Comparison of ENCODE assay signal across 18 cellular contexts in genomic region chr11:118005224-118006152, GRCh38. TPM values are rescaled to one million over a fixed set of nuclear protein-coding genes. Genes with fewer than 3 reads are reported as not detected.
DNase-seq lines count a peak whose midpoint lies in the region; ATAC-seq, FAIRE-seq and TF ChIP-seq lines count a peak whose summit lies in the region.
"Had no signal": no experiment of that assay in that cellular context is flagged by ENCODE, and none has a peak within 500 bp of the region (broad histone marks: within the 10 kb centered on the region; RNA-seq: fewer than 3 reads in every experiment).

No MANE protein-coding gene starts in this region.

- H3K27me3 Mint-ChIP-seq in activated T-cell treated with anti-CD3 and anti-CD28 coated beads, Interleukin-2, amount 50 U/mL, for 24 hours, result no peaks in the 10 kb centered on the region
- H3K27me3 Mint-ChIP-seq in osteocyte (ENCODE audit: unreplicated experiment), result peaks cover 5% of the 10 kb centered on the region

- H3K4me3 Mint-ChIP-seq in activated T-cell treated with anti-CD3 and anti-CD28 coated beads, Interleukin-2, amount 50 U/mL, for 24 hours, result no peak overlapping the region
- H3K4me3 Mint-ChIP-seq in osteocyte (ENCODE audit: unreplicated experiment), result no peak overlapping the region
- H3K4me3 Mint-ChIP-seq: WTC11 had no signal

- H3K9ac ChIP-seq in OCI-LY3 (ENCODE audit: low read length), result peak overlapping the region; percentile 97; the same call in 1 of the 2 replicates
- peak overlapping the region; percentile 12 to 26 for H3K9ac ChIP-seq in K562 (ENCODE audit: insufficient read depth in 1 of 2, low read depth in 2 of 2, low read length in 2 of 2)
- H3K9ac ChIP-seq: SK-N-SH had no signal

- POLR2A ChIA-PET in K562 (lab: Yijun Ruan, JAX), result interaction anchor here (0.6 to 1.6 kb wide), 4 partner anchors 10 to 483 kb away, joined by 3 to 4 read pairs (median 3); no protein-coding TSS in a partner anchor

- H3K4me3 ChIP-seq in OCI-LY3 (ENCODE audit: low read length), result no peak overlapping the region
- H3K4me3 ChIP-seq in K562, result no peak overlapping the region
- H3K4me3 ChIP-seq in HAP-1, result no peak overlapping the region
- H3K4me3 ChIP-seq: gastrocnemius medialis, lower lobe of right lung had no signal

- H3K36me3 ChIP-seq in OCI-LY3 (replicated peaks; ENCODE audit: low read depth, low read length) (peaks cover 37% of the 10 kb centered on the region), K562 (ENCODE audit: control insufficient read depth, insufficient read depth, low read length) (no peaks in the 10 kb centered on the region; the same call in 2 of the 3 replicates), HAP-1 (replicated peaks) (no peaks in the 10 kb centered on the region)
- H3K36me3 ChIP-seq: gastrocnemius medialis, lower lobe of right lung had no signal

- H3K27ac Mint-ChIP-seq in activated T-cell treated with anti-CD3 and anti-CD28 coated beads, Interleukin-2, amount 50 U/mL, for 24 hours, result peak overlapping the region; percentile 99
- no peak overlapping the region for H3K27ac Mint-ChIP-seq in osteocyte (ENCODE audit: unreplicated experiment)
- H3K27ac Mint-ChIP-seq: WTC11 had no signal

- H4K20me1 ChIP-seq in OCI-LY3 (ENCODE audit: insufficient read depth, low read length), result no peaks in the 10 kb centered on the region
- H4K20me1 ChIP-seq in K562 (replicated peaks; ENCODE audit: control insufficient read depth, insufficient read depth, low read length), result no peaks in the 10 kb centered on the region

- 48% methylated on average over 12 of the region's 12 CpGs for WGBS in K562 (ENCODE audit: insufficient coverage, low coverage, missing lambda C conversion rate)

- in situ Hi-C loops in K562 (cut with MboI) (no loop called here), HAP-1 (cut with MboI; ENCODE audit: low sequenced_read_pairs) (no loop called here)

- no TSS peak for BruUV-seq in K562 (replicated peaks; lab: Mats Ljungman, UMichigan)

- H3K9me3 Mint-ChIP-seq in activated T-cell treated with anti-CD3 and anti-CD28 coated beads, Interleukin-2, amount 50 U/mL, for 24 hours, result peaks cover 9% of the 10 kb centered on the region
- peaks cover 3% of the 10 kb centered on the region for H3K9me3 Mint-ChIP-seq in osteocyte (ENCODE audit: unreplicated experiment)

- H3K36me3 Mint-ChIP-seq in activated T-cell treated with anti-CD3 and anti-CD28 coated beads, Interleukin-2, amount 50 U/mL, for 24 hours (ENCODE audit: low read depth), result peaks cover 25% of the 10 kb centered on the region
- H3K36me3 Mint-ChIP-seq in osteocyte (ENCODE audit: unreplicated experiment), result no peaks in the 10 kb centered on the region
- H3K36me3 Mint-ChIP-seq: WTC11 had no signal

- intact Hi-C loops in K562 (cut with micrococcal nuclease), result loop anchor here (2.0 kb wide), 1 partner anchor 47 kb away; no protein-coding TSS in a partner anchor

- H3K4me1 Mint-ChIP-seq in activated T-cell treated with anti-CD3 and anti-CD28 coated beads, Interleukin-2, amount 50 U/mL, for 24 hours (ENCODE audit: low read depth), result peaks cover 100% of the 10 kb centered on the region
- no peaks in the 10 kb centered on the region for H3K4me1 Mint-ChIP-seq in osteocyte (ENCODE audit: unreplicated experiment)

- TF ChIP-seq CTCF in OCI-LY3 (IDR thresholded peaks at IDR 0.05; ENCODE audit: low read depth, low read length), result peak; percentile 19; the same call in 1 of the 2 replicates
- peak in 2 of 3 experiments; percentile 36 to 37; a peak in 3 of 6 replicates for TF ChIP-seq CTCF in K562 (IDR thresholded peaks at IDR 0.05 in 2 of 3, conservative IDR thresholded peaks at IDR 0.05 in 1 of 3; ENCODE audit: insufficient read depth in 2 of 3, low read depth in 1 of 3, low read length in 3 of 3)
- TF ChIP-seq CTCF in osteocyte (IDR thresholded peaks at IDR 0.05), result no peak

- no peak for TF ChIP-seq POLR2A in K562 (conservative IDR thresholded peaks at IDR 0.05)

- no peak for DNase-seq in activated T-cell treated with anti-CD3 and anti-CD28 coated beads, Interleukin-2, amount 50 U/mL, for 24 hours
- DNase-seq in activated T-cell treated with anti-CD3 and anti-CD28 coated beads for 4 hours (no peak), K562 (ENCODE audit: extremely low read depth in 1 of 4, low spot score in 3 of 4) (peak; percentile 77 to 80 (median 78)), osteocyte (ENCODE audit: extremely low spot score, unreplicated experiment) (peak; percentile 76), HAP-1 (ENCODE audit: low spot score in 2 of 2) (no peak), 8988T (no peak), NCI-H1417 treated with DMSO at 0.1 percent for 48 hours (lab: John Stamatoyannopoulos, UW) (no peak)
- DNase-seq: activated gamma-delta T cell treated with Interleukin-2 at 50 U/mL for 16 hours, gastrocnemius medialis, lower lobe of right lung, NCI-H1105 treated with DMSO at 0.1 percent for 48 hours, NCI-H2227 treated with DMSO at 0.1 percent for 48 hours, occipital lobe, SK-N-SH had no signal

- no peaks in the 10 kb centered on the region for H3K27me3 ChIP-seq in OCI-LY3 (ENCODE audit: low read depth, low read length)
- no peaks in the 10 kb centered on the region for H3K27me3 ChIP-seq in K562 (ENCODE audit: control insufficient read depth in 2 of 2, insufficient read depth in 2 of 2, low read length in 2 of 2)
- H3K27me3 ChIP-seq in HAP-1 (ENCODE audit: low read depth), result peaks cover 13% of the 10 kb centered on the region; the same call in 1 of the 2 replicates
- H3K27me3 ChIP-seq: gastrocnemius medialis had no signal

- peak; percentile 37 for TF ChIP-seq EP300 in K562 (IDR thresholded peaks at IDR 0.05; ENCODE audit: low read length)

- H2AFZ ChIP-seq in OCI-LY3 (ENCODE audit: low read depth, low read length) (no peak overlapping the region), K562 (ENCODE audit: low read depth, low read length) (no peak overlapping the region)

- peak in 1 of 2 experiments; percentile 11; a peak in 1 of 4 replicates for TF ChIP-seq RAD21 in K562 (CRISPR knock-in tag; conservative IDR thresholded peaks at IDR 0.05 in 1 of 2, IDR thresholded peaks at IDR 0.05 in 1 of 2)

- H3K4me2 ChIP-seq in OCI-LY3 (ENCODE audit: low read length), result peak overlapping the region; percentile 44; the same call in 1 of the 2 replicates
- H3K4me2 ChIP-seq in K562 (ENCODE audit: insufficient read depth, low read length), result peak overlapping the region; percentile 34
- H3K4me2 ChIP-seq: SK-N-SH had no signal

- peak; percentile 37 for FAIRE-seq in K562 (lab: Jason Lieb, UNC)
- FAIRE-seq: D721Med, endometrium had no signal

- CTCF ChIA-PET in K562 (lab: Yijun Ruan, JAX; ENCODE audit: low intra/inter-chr PET ratio), result no interaction called here

- peak; percentile 19 for ATAC-seq in K562
- ATAC-seq: gastrocnemius medialis, lower lobe of right lung, WTC11 had no signal

- H3K9me3 ChIP-seq in OCI-LY3 (ENCODE audit: insufficient read depth, low read length) (no peaks in the 10 kb centered on the region), K562 (replicated peaks; ENCODE audit: control insufficient read depth, insufficient read depth, low read depth, low read length) (no peaks in the 10 kb centered on the region; the same call in 1 of the 2 replicates), HAP-1 (no peaks in the 10 kb centered on the region)
- H3K9me3 ChIP-seq: gastrocnemius medialis, lower lobe of right lung, SK-N-SH had no signal

- H3K27ac ChIP-seq in OCI-LY3 (ENCODE audit: low read length) (peak overlapping the region; percentile 95), K562 (ENCODE audit: extremely low read depth, low read depth, low read length) (peak overlapping the region; percentile 90)
- H3K27ac ChIP-seq: gastrocnemius medialis had no signal

- H3K9me1 ChIP-seq in K562 (ENCODE audit: control insufficient read depth, insufficient read depth, low read length), result no peaks in the 10 kb centered on the region

- H3K4me1 ChIP-seq in OCI-LY3 (ENCODE audit: low read length) (peaks cover 91% of the 10 kb centered on the region), K562 (replicated peaks in 1 of 2; ENCODE audit: control insufficient read depth in 2 of 2, insufficient read depth in 2 of 2, low read length in 2 of 2) (peaks cover 63 to 90% of the 10 kb centered on the region in 2 experiments), HAP-1 (no peaks in the 10 kb centered on the region)
- H3K4me1 ChIP-seq: gastrocnemius medialis had no signal

- peaks cover 4% of the 10 kb centered on the region; the same call in 1 of the 2 replicates for H3K79me2 ChIP-seq in OCI-LY3 (ENCODE audit: low read length)
- no peaks in the 10 kb centered on the region for H3K79me2 ChIP-seq in K562 (ENCODE audit: control insufficient read depth, insufficient read depth, low read length)

TF ChIP-seq in K562, 482 proteins besides CTCF, POLR2A, EP300 and RAD21 (continues in another document):
- no peak for TF ChIP-seq POLR2AphosphoS2 (IDR thresholded peaks at IDR 0.05; ENCODE audit: low read length)
- TF ChIP-seq HNRNPK (IDR thresholded peaks at IDR 0.05; ENCODE audit: low read depth, low read length, poor library complexity, severe bottlenecking), result no peak

RNA-seq across cellular contexts. Expression of gene IL10RA, which starts 19.3 kb away (rescaled TPM):
- 33.8 and 58.3 TPM in 2 replicates for total RNA-seq in K562 (2011; cell fraction: chromatin; rRNA removed; ENCODE audit: low replicate concordance)
- total RNA-seq in K562 (2011; cell fraction: nucleolus; rRNA removed), result 34.2 and 42.5 TPM in 2 replicates
- 41.9 and 43.4 TPM in 2 replicates for total RNA-seq in K562 (2011; cell fraction: nucleoplasm; rRNA removed)
- total RNA-seq in K562 (2014; rRNA removed) (2.9 and 3.5 TPM in 2 replicates), K562 (2014; rRNA removed; fragmentation: Illumina TruSeq; extraction: Trizol) (2.0 and 2.9 TPM in 2 replicates), K562 (2015; rRNA removed; fragmentation: Illumina TruSeq; extraction: Trizol) (1.4 and 2.1 TPM in 2 replicates), K562 (2021) (4.6 and 4.9 TPM in 2 replicates), osteocyte (not detected in 2 replicates)
- polyA plus RNA-seq in K562 (2011; rRNA removed) (15.4 and 17.3 TPM in 2 replicates), K562 (2014; fragmentation: Illumina TruSeq; extraction: Trizol) (4.0 and 4.5 TPM in 2 replicates), K562 (2014; fragmentation: Nextera tagmentation; extraction: Ambion mirVana) (under 1 TPM; 0.17 to 0.48 TPM), K562 (2014; rRNA removed) (2.7 and 3.6 TPM in 2 replicates)
- 9.1 and 23.9 TPM in 2 replicates for polyA plus RNA-seq in K562 (2011; cell fraction: cytosol; rRNA removed)
- 18.2 and 38.1 TPM in 2 replicates for polyA plus RNA-seq in K562 (2011; cell fraction: nucleus; rRNA removed)
- 3.8 and 12.5 TPM in 2 replicates for polyA plus RNA-seq in K562 (2012)
- polyA minus RNA-seq in K562 (2011; rRNA and poly(A)+ RNA removed), result 19.8 and 20.3 TPM in 2 replicates
- polyA minus RNA-seq in K562 (2011; cell fraction: cytosol; rRNA and poly(A)+ RNA removed), result 7.5 and 11.4 TPM in 2 replicates
- 24.1 and 28.3 TPM in 2 replicates for polyA minus RNA-seq in K562 (2011; cell fraction: nucleus; rRNA and poly(A)+ RNA removed)
- polyA plus RNA-seq: SK-N-SH had no signal

Comparison
In these comparisons a context has a peak if more than half of its experiments do, and no peak if none do; other contexts are left out.
1. DNase-seq: peak in K562 (4 of 4) and osteocyte (single experiment); none in activated T-cell treated with anti-CD3 and anti-CD28 coated beads, Interleukin-2, amount 50 U/mL, for 24 hours (single experiment), activated T-cell treated with anti-CD3 and anti-CD28 coated beads for 4 hours (single experiment), HAP-1 (0 of 2), 8988T (single experiment) and NCI-H1417 treated with DMSO at 0.1 percent for 48 hours (single experiment).